ENCODE assay signal across 1 cellular context in the genomic region with DNA sequence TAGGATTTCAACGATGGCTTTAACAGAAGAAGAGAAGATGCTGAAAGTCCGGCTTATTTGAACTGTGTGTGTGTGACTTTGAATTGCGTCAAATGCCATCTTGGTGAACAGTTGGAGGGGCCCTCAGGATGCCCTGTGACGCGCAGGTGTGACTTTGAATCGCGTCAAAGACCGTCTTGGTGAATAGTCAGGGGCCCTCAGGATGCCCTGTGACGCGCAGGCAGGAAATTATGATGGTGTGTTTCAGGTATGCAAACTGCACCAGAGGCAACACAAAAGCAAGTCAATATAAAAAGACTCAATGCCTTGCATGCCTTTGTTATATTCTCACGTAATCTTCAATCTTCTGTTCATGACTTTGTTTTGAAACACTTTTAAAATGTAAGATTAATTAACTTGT.
TF ChIP-seq lines count a peak whose summit lies in the region.

No MANE protein-coding gene starts in this region.

TF ChIP-seq in WTC11, 78 proteins besides CTCF, POLR2A, EP300 and RAD21 (continued from another document):
- TF ChIP-seq ZNF281 (CRISPR knock-in tag; IDR thresholded peaks at IDR 0.05): no peak
- no peak for TF ChIP-seq FOXP4 (CRISPR knock-in tag; IDR thresholded peaks at IDR 0.05)
- no peak for TF ChIP-seq ZNF263 (CRISPR knock-in tag; IDR thresholded peaks at IDR 0.05; ENCODE audit: low read depth)
- TF ChIP-seq ETV6 (CRISPR knock-in tag; IDR thresholded peaks at IDR 0.05): no peak
- no peak for TF ChIP-seq NR1H2 (CRISPR knock-in tag; IDR thresholded peaks at IDR 0.05)
- no peak for TF ChIP-seq ZNF671 (CRISPR knock-in tag; IDR thresholded peaks at IDR 0.05)
- TF ChIP-seq, protein P1, sequence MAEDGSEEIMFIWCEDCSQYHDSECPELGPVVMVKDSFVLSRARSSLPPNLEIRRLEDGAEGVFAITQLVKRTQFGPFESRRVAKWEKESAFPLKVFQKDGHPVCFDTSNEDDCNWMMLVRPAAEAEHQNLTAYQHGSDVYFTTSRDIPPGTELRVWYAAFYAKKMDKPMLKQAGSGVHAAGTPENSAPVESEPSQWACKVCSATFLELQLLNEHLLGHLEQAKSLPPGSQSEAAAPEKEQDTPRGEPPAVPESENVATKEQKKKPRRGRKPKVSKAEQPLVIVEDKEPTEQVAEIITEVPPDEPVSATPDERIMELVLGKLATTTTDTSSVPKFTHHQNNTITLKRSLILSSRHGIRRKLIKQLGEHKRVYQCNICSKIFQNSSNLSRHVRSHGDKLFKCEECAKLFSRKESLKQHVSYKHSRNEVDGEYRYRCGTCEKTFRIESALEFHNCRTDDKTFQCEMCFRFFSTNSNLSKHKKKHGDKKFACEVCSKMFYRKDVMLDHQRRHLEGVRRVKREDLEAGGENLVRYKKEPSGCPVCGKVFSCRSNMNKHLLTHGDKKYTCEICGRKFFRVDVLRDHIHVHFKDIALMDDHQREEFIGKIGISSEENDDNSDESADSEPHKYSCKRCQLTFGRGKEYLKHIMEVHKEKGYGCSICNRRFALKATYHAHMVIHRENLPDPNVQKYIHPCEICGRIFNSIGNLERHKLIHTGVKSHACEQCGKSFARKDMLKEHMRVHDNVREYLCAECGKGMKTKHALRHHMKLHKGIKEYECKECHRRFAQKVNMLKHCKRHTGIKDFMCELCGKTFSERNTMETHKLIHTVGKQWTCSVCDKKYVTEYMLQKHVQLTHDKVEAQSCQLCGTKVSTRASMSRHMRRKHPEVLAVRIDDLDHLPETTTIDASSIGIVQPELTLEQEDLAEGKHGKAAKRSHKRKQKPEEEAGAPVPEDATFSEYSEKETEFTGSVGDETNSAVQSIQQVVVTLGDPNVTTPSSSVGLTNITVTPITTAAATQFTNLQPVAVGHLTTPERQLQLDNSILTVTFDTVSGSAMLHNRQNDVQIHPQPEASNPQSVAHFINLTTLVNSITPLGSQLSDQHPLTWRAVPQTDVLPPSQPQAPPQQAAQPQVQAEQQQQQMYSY (CRISPR knock-in tag; IDR thresholded peaks at IDR 0.05): no peak
- TF ChIP-seq PREB (CRISPR knock-in tag; IDR thresholded peaks at IDR 0.05; ENCODE audit: borderline replicate concordance): no peak
- no peak for TF ChIP-seq CREB1 (CRISPR knock-in tag; IDR thresholded peaks at IDR 0.05)
